Comparison of ENCODE assay signal across 8 cellular contexts in genomic region chr13:95301135-95301946, GRCh38. TPM values are rescaled to one million over a fixed set of nuclear protein-coding genes. Genes with fewer than 3 reads are reported as not detected.
DNase-seq lines count a peak whose midpoint lies in the region; ATAC-seq and TF ChIP-seq lines count a peak whose summit lies in the region.

Gene ABCC4 (minus strand): TSS chr13:95301451. CDS start chr13:95301314, 137 bp downstream.

- no peaks in the 10 kb centered on the region for H3K36me3 ChIP-seq in left lung

- H3K4me1 ChIP-seq in left lung, result peaks cover 0 to 47% of the 10 kb centered on the region in 2 donors

- DNase-seq in ACHN (peak; percentile 80), NCI-H345 treated with DMSO at 0.1 percent for 48 hours (lab: John Stamatoyannopoulos, UW; ENCODE audit: unreplicated experiment) (peak; percentile 35), coronary artery (ENCODE audit: low spot score) (peak; percentile 81), left lung (peak; percentile 72 to 93)
- peak; percentile 25 for DNase-seq in activated CD4-positive, alpha-beta T cell treated with anti-CD3 and anti-CD28 coated beads for 1 hour
- DNase-seq in stimulated activated CD4-positive, alpha-beta T cell treated with anti-CD3 and anti-CD28 coated beads, Interleukin-4, amount 100 ng/mL, for 24 hours, result peak; percentile 58

- intact Hi-C loops in left lung (cut with DNase I), result no loop called here

- in situ Hi-C loops in ACHN (cut with HindIII; ENCODE audit: low pct_ligation_motif_present, low pct_unique_long_range_greater_than_20kb, low sequenced_read_pairs), result no loop called here

- H3K9me3 ChIP-seq in left lung, result no peaks in the 10 kb centered on the region

- no peak for TF ChIP-seq CTCF in coronary artery (IDR thresholded peaks at IDR 0.05)
- TF ChIP-seq CTCF in left lung (IDR thresholded peaks at IDR 0.05), result no peak

- peak; percentile 76 for ATAC-seq in GM18861 (IDR thresholded peaks at IDR 0.05; ENCODE audit: unreplicated experiment)
- ATAC-seq in HG03060 (IDR thresholded peaks at IDR 0.05; ENCODE audit: low read depth, unreplicated experiment), result peak; percentile 45
- ATAC-seq in left lung, result peak; percentile 76

- H3K27ac ChIP-seq in coronary artery (peak within 1 kb of the TSS; percentile 1 to 81), left lung (peak within 1 kb of the TSS; percentile 72 to 82)

- peaks cover 0 to 22% of the 10 kb centered on the region in 2 donors for H3K27me3 ChIP-seq in left lung

- H3K4me3 ChIP-seq in coronary artery, result peak within 1 kb of the TSS; percentile 94
- H3K4me3 ChIP-seq in left lung, result peak within 1 kb of the TSS; percentile 86 to 94

RNA-seq across cellular contexts. Expression of gene ABCC4, which starts in this region (rescaled TPM):
- 10 to 100 TPM; 26.2 to 38.3 TPM for total RNA-seq in left lung

Comparison
In these comparisons a context has a peak if more than half of its experiments do, and no peak if none do; other contexts are left out.
1. Peak in every context shown above with its lines: DNase-seq, ATAC-seq, H3K4me3 ChIP-seq and H3K27ac ChIP-seq.
2. DNase-seq: peak in every context shown above with its lines; median percentile 82 in left lung; 81 in coronary artery; 80 in ACHN; 58 in stimulated activated CD4-positive, alpha-beta T cell treated with anti-CD3 and anti-CD28 coated beads, Interleukin-4, amount 100 ng/mL, for 24 hours; 35 in NCI-H345 treated with DMSO at 0.1 percent for 48 hours; 25 in activated CD4-positive, alpha-beta T cell treated with anti-CD3 and anti-CD28 coated beads for 1 hour.